Comparison of ENCODE assay signal across 8 cellular contexts in genomic region chr14:105473677-105474477, GRCh38. TPM values are rescaled to one million over a fixed set of nuclear protein-coding genes. Genes with fewer than 3 reads are reported as not detected.
DNase-seq lines count a peak whose midpoint lies in the region; ATAC-seq, FAIRE-seq and TF ChIP-seq lines count a peak whose summit lies in the region.

No MANE protein-coding gene starts in this region.

- peaks cover 5% of the 10 kb centered on the region for H3K27me3 Mint-ChIP-seq in activated CD4-positive, alpha-beta memory T cell treated with anti-CD3 and anti-CD28 coated beads for 36 hours

- CTCF ChIA-PET in activated CD4-positive, alpha-beta memory T cell treated with anti-CD3 and anti-CD28 coated beads for 36 hours (lab: Charles Lee): interaction anchor here (1.0 kb wide), 1 partner anchor 16 kb away, joined by 6 read pairs; no protein-coding TSS in a partner anchor
- CTCF ChIA-PET in HepG2 (lab: Yijun Ruan, JAX; ENCODE audit: low intra/inter-chr PET ratio, low total read pairs): no interaction called here

- no peak for TF ChIP-seq RAD21 in HepG2 (CRISPR knock-in tag; IDR thresholded peaks at IDR 0.05)

- ATAC-seq in HepG2: peak; percentile 2

- 0% methylated on average over 15 of the region's 60 CpGs for WGBS in HepG2 (ENCODE audit: low lambda C conversion rate)

- in situ Hi-C loops in HepG2 (cut with HindIII; ENCODE audit: extremely low pct_ligation_motif_present, low pct_unique_long_range_greater_than_20kb): no loop called here

- H4K20me1 ChIP-seq in HepG2 (ENCODE audit: insufficient read depth, low read length): 0 out of 2 replicates have a peak, but pooled peaks cover 2% of the 10 kb centered on the region

- H3K27me3 ChIP-seq in HepG2 (ENCODE audit: control insufficient read depth in 1 of 2, insufficient read depth in 2 of 2, low read length in 2 of 2): peaks cover 0 to 4% of the 10 kb centered on the region in 2 experiments; a peak in 2 of 5 replicates

- intact Hi-C loops in activated CD4-positive, alpha-beta memory T cell treated with anti-CD3 and anti-CD28 coated beads for 36 hours (cut with micrococcal nuclease): loop anchor here (10.0 kb wide), 1 partner anchor 51 kb away; the partner anchor contains the start of gene TMEM121
- intact Hi-C loops in HepG2 (cut with micrococcal nuclease; ENCODE audit: unreplicated experiment): loop anchor here (2.0 kb wide), 1 partner anchor 15 kb away; no protein-coding TSS in a partner anchor

- H3K36me3 ChIP-seq in HepG2 (replicated peaks in 1 of 2; ENCODE audit: control insufficient read depth in 1 of 2, insufficient read depth in 2 of 2, low read length in 2 of 2): no peaks in the 10 kb centered on the region

- H3K36me3 Mint-ChIP-seq in activated CD4-positive, alpha-beta memory T cell treated with anti-CD3 and anti-CD28 coated beads for 36 hours: no peaks in the 10 kb centered on the region

- no peaks in the 10 kb centered on the region for H3K9me3 ChIP-seq in HepG2 (ENCODE audit: low read length)

- no peaks in the 10 kb centered on the region for H3K9me3 Mint-ChIP-seq in activated CD4-positive, alpha-beta memory T cell treated with anti-CD3 and anti-CD28 coated beads for 36 hours

- H3K4me3 Mint-ChIP-seq in activated CD4-positive, alpha-beta memory T cell treated with anti-CD3 and anti-CD28 coated beads for 36 hours: peak overlapping the region; percentile 23

- H3K27ac ChIP-seq in HepG2 (ENCODE audit: extremely low read length, insufficient read depth, low read length): no peak overlapping the region

- H3K4me3 ChIP-seq in HepG2 (replicated peaks in 1 of 3; ENCODE audit: insufficient read depth in 1 of 3, low read depth in 2 of 3, low read length in 3 of 3): peak overlapping the region; percentile 46 to 83 (median 54); a peak in 4 of 6 replicates

- peaks cover 33% of the 10 kb centered on the region for H3K4me1 ChIP-seq in HepG2 (ENCODE audit: insufficient read depth, low read length)

- DNase-seq in A172 (ENCODE audit: low spot score) (peak; percentile 73), H54 (ENCODE audit: insufficient read length, low spot score) (peak; percentile 99), NCI-H524 (lab: John Stamatoyannopoulos, UW) (peak; percentile 89 to 91), ecto neural progenitor cell (ENCODE audit: low spot score) (peak; percentile 98), HepG2 (ENCODE audit: low spot score) (peak; percentile 77), GM19240 (ENCODE audit: insufficient read length, low spot score) (no peak)
- DNase-seq in activated CD4-positive, alpha-beta memory T cell treated with anti-CD3 and anti-CD28 coated beads for 36 hours: peak; percentile 79
- DNase-seq in stimulated activated CD4-positive, alpha-beta T cell treated with anti-CD3 and anti-CD28 coated beads, TNF-alpha, amount 100 ng/mL, for 4 hours (ENCODE audit: low read depth in 3 of 3): peak in 2 of 3 experiments; percentile 52 to 55

- BruUV-seq in HepG2 (replicated peaks; lab: Mats Ljungman, UMichigan): no TSS peak

- H3K79me2 ChIP-seq in HepG2 (ENCODE audit: insufficient read depth, low read length): no peaks in the 10 kb centered on the region

- H2AFZ ChIP-seq in HepG2 (ENCODE audit: low read length): no peak overlapping the region

- TF ChIP-seq CTCF in HepG2 (CRISPR knock-in tag; IDR thresholded peaks at IDR 0.05): no peak

- FAIRE-seq in H54 (lab: Jason Lieb, UNC): peak; percentile 55
- no peak for FAIRE-seq in HepG2 (lab: Jason Lieb, UNC)

- TF ChIP-seq EP300 in HepG2 (IDR thresholded peaks at IDR 0.05; ENCODE audit: low read depth in 2 of 2, low read length in 2 of 2) (no peak; a peak in 1 of 4 replicates), HepG2 (CRISPR knock-in tag; IDR thresholded peaks at IDR 0.05; ENCODE audit: borderline replicate concordance) (no peak)

- peaks cover 8% of the 10 kb centered on the region for H3K4me1 Mint-ChIP-seq in activated CD4-positive, alpha-beta memory T cell treated with anti-CD3 and anti-CD28 coated beads for 36 hours (ENCODE audit: low read depth)

- no peak overlapping the region for H3K27ac Mint-ChIP-seq in activated CD4-positive, alpha-beta memory T cell treated with anti-CD3 and anti-CD28 coated beads for 36 hours

- TF ChIP-seq POLR2A in H54 (IDR thresholded peaks at IDR 0.05; ENCODE audit: low read depth, low read length) (no peak), HepG2 (IDR thresholded peaks at IDR 0.05; ENCODE audit: insufficient read depth in 1 of 2, low read depth in 2 of 2, low read length in 2 of 2) (no peak)

- peak overlapping the region; percentile 64 for H3K9ac ChIP-seq in HepG2 (ENCODE audit: insufficient read depth, low read depth, low read length)

- peak overlapping the region; percentile 74 for H3K4me2 ChIP-seq in HepG2 (ENCODE audit: low read depth, low read length)

- POLR2A ChIA-PET in activated CD4-positive, alpha-beta memory T cell treated with anti-CD3 and anti-CD28 coated beads for 36 hours (lab: Charles Lee): no interaction called here
- POLR2A ChIA-PET in HepG2 (lab: Yijun Ruan, JAX): no interaction called here

RNA-seq across cellular contexts. Expression of gene CRIP2, which starts 0.7 kb away (rescaled TPM):
- total RNA-seq in A172 (2014; rRNA removed; shearing (Covaris generic)): 195 and 204 TPM in 2 replicates
- total RNA-seq in activated CD4-positive, alpha-beta memory T cell treated with anti-CD3 and anti-CD28 coated beads for 36 hours: 1 to 10 TPM; 2.7 to 2.8 TPM
- 32.1 and 37.9 TPM in 2 replicates for total RNA-seq in HepG2 (2016; rRNA removed; fragmentation: Illumina TruSeq; extraction: Trizol)
- total RNA-seq in HepG2 (2016; cell fraction: cytosol; rRNA removed; fragmentation: Illumina TruSeq; extraction: Trizol; ENCODE audit: low read depth): 22.2 and 30.3 TPM in 2 replicates
- 29.1 and 37.9 TPM in 2 replicates for total RNA-seq in HepG2 (2016; cell fraction: insoluble cytoplasmic fraction; rRNA removed; fragmentation: Illumina TruSeq; extraction: Trizol)
- total RNA-seq in HepG2 (2016; cell fraction: membrane; rRNA removed; fragmentation: Illumina TruSeq; extraction: Trizol): 30.8 and 36.2 TPM in 2 replicates
- 14.7 and 15.4 TPM in 2 replicates for total RNA-seq in HepG2 (2016; cell fraction: nucleus; rRNA removed; fragmentation: Illumina TruSeq; extraction: Trizol)
- 18.0 and 31.6 TPM in 2 replicates for polyA plus RNA-seq in HepG2 (2011; rRNA removed)
- 18.1 and 57.4 TPM in 2 replicates for polyA plus RNA-seq in HepG2 (2011; cell fraction: cytosol; rRNA removed)
- 37.9 and 74.0 TPM in 2 replicates for polyA plus RNA-seq in HepG2 (2011; cell fraction: nucleus; rRNA removed)
- 3.6 and 7.4 TPM in 2 replicates for polyA plus RNA-seq in HepG2 (2012)
- polyA plus RNA-seq in HepG2 (2016; cell fraction: cytosol; fragmentation: Illumina TruSeq; extraction: Trizol; ENCODE audit: low read depth): 34.0 and 41.4 TPM in 2 replicates
- polyA plus RNA-seq in HepG2 (2016; cell fraction: insoluble cytoplasmic fraction; fragmentation: Illumina TruSeq; extraction: Trizol; ENCODE audit: low read depth): 44.2 and 51.5 TPM in 2 replicates
- polyA plus RNA-seq in HepG2 (2016; cell fraction: membrane; fragmentation: Illumina TruSeq; extraction: Trizol; ENCODE audit: low read depth): 41.2 and 43.7 TPM in 2 replicates
- polyA plus RNA-seq in HepG2 (2016; cell fraction: nucleus; fragmentation: Illumina TruSeq; extraction: Trizol; ENCODE audit: insufficient read depth, low read depth): 39.7 and 41.0 TPM in 2 replicates
- polyA minus RNA-seq in HepG2 (2011; rRNA and poly(A)+ RNA removed; ENCODE audit: low replicate concordance): 21.4 and 23.6 TPM in 2 replicates
- polyA minus RNA-seq in HepG2 (2011; cell fraction: cytosol; rRNA and poly(A)+ RNA removed): 8.4 and 15.7 TPM in 2 replicates
- 2.2 and 7.5 TPM in 2 replicates for polyA minus RNA-seq in HepG2 (2011; cell fraction: nucleus; rRNA and poly(A)+ RNA removed)

RNA-seq across cellular contexts. Expression of gene CRIP1, which starts 12.8 kb away (rescaled TPM):
- total RNA-seq in A172 (2014; rRNA removed; shearing (Covaris generic)): 1.5 TPM in 1 of 2 replicates, not detected in the other
- total RNA-seq in activated CD4-positive, alpha-beta memory T cell treated with anti-CD3 and anti-CD28 coated beads for 36 hours: 100 to 1,000 TPM; 390 to 397 TPM
- 53.9 and 59.7 TPM in 2 replicates for total RNA-seq in HepG2 (2016; rRNA removed; fragmentation: Illumina TruSeq; extraction: Trizol)
- 18.2 and 27.4 TPM in 2 replicates for total RNA-seq in HepG2 (2016; cell fraction: cytosol; rRNA removed; fragmentation: Illumina TruSeq; extraction: Trizol; ENCODE audit: low read depth)
- 53.1 and 55.2 TPM in 2 replicates for total RNA-seq in HepG2 (2016; cell fraction: insoluble cytoplasmic fraction; rRNA removed; fragmentation: Illumina TruSeq; extraction: Trizol)
- total RNA-seq in HepG2 (2016; cell fraction: membrane; rRNA removed; fragmentation: Illumina TruSeq; extraction: Trizol): 23.1 and 27.8 TPM in 2 replicates
- total RNA-seq in HepG2 (2016; cell fraction: nucleus; rRNA removed; fragmentation: Illumina TruSeq; extraction: Trizol): 25.3 and 26.5 TPM in 2 replicates
- 59.5 and 62.2 TPM in 2 replicates for polyA plus RNA-seq in HepG2 (2011; rRNA removed)
- 27.8 and 82.6 TPM in 2 replicates for polyA plus RNA-seq in HepG2 (2011; cell fraction: cytosol; rRNA removed)
- 47.3 and 55.5 TPM in 2 replicates for polyA plus RNA-seq in HepG2 (2011; cell fraction: nucleus; rRNA removed)
- 46.4 and 49.2 TPM in 2 replicates for polyA plus RNA-seq in HepG2 (2012)
- 85.4 and 115 TPM in 2 replicates for polyA plus RNA-seq in HepG2 (2016; cell fraction: cytosol; fragmentation: Illumina TruSeq; extraction: Trizol; ENCODE audit: low read depth)
- 142 and 159 TPM in 2 replicates for polyA plus RNA-seq in HepG2 (2016; cell fraction: insoluble cytoplasmic fraction; fragmentation: Illumina TruSeq; extraction: Trizol; ENCODE audit: low read depth)
- polyA plus RNA-seq in HepG2 (2016; cell fraction: membrane; fragmentation: Illumina TruSeq; extraction: Trizol; ENCODE audit: low read depth): 67.3 and 82.2 TPM in 2 replicates
- 136 and 137 TPM in 2 replicates for polyA plus RNA-seq in HepG2 (2016; cell fraction: nucleus; fragmentation: Illumina TruSeq; extraction: Trizol; ENCODE audit: insufficient read depth, low read depth)
- 24.8 and 136 TPM in 2 replicates for polyA minus RNA-seq in HepG2 (2011; rRNA and poly(A)+ RNA removed; ENCODE audit: low replicate concordance)
- polyA minus RNA-seq in HepG2 (2011; cell fraction: cytosol; rRNA and poly(A)+ RNA removed): 20.6 and 28.4 TPM in 2 replicates
- 4.7 and 11.8 TPM in 2 replicates for polyA minus RNA-seq in HepG2 (2011; cell fraction: nucleus; rRNA and poly(A)+ RNA removed)

RNA-seq across cellular contexts. Expression of gene TEDC1, which starts 17.2 kb away (rescaled TPM):
- total RNA-seq in A172 (2014; rRNA removed; shearing (Covaris generic)): 14.1 and 21.9 TPM in 2 replicates
- total RNA-seq in activated CD4-positive, alpha-beta memory T cell treated with anti-CD3 and anti-CD28 coated beads for 36 hours: 10 to 100 TPM; 40.2 to 44.8 TPM
- total RNA-seq in HepG2 (2016; rRNA removed; fragmentation: Illumina TruSeq; extraction: Trizol): 20.7 and 27.4 TPM in 2 replicates
- total RNA-seq in HepG2 (2016; cell fraction: cytosol; rRNA removed; fragmentation: Illumina TruSeq; extraction: Trizol; ENCODE audit: low read depth): 9.2 and 10.3 TPM in 2 replicates
- 21.2 and 28.4 TPM in 2 replicates for total RNA-seq in HepG2 (2016; cell fraction: insoluble cytoplasmic fraction; rRNA removed; fragmentation: Illumina TruSeq; extraction: Trizol)
- 12.9 and 13.8 TPM in 2 replicates for total RNA-seq in HepG2 (2016; cell fraction: membrane; rRNA removed; fragmentation: Illumina TruSeq; extraction: Trizol)
- total RNA-seq in HepG2 (2016; cell fraction: nucleus; rRNA removed; fragmentation: Illumina TruSeq; extraction: Trizol): 15.9 and 16.8 TPM in 2 replicates
- 5.7 and 7.3 TPM in 2 replicates for polyA plus RNA-seq in HepG2 (2011; rRNA removed)
- polyA plus RNA-seq in HepG2 (2011; cell fraction: cytosol; rRNA removed): 4.1 and 10.9 TPM in 2 replicates
- polyA plus RNA-seq in HepG2 (2011; cell fraction: nucleus; rRNA removed): 20.8 and 27.4 TPM in 2 replicates
- 4.5 and 5.0 TPM in 2 replicates for polyA plus RNA-seq in HepG2 (2012)
- polyA plus RNA-seq in HepG2 (2016; cell fraction: cytosol; fragmentation: Illumina TruSeq; extraction: Trizol; ENCODE audit: low read depth): 5.8 and 6.5 TPM in 2 replicates
- 20.9 and 21.6 TPM in 2 replicates for polyA plus RNA-seq in HepG2 (2016; cell fraction: insoluble cytoplasmic fraction; fragmentation: Illumina TruSeq; extraction: Trizol; ENCODE audit: low read depth)
- 9.6 and 10.0 TPM in 2 replicates for polyA plus RNA-seq in HepG2 (2016; cell fraction: membrane; fragmentation: Illumina TruSeq; extraction: Trizol; ENCODE audit: low read depth)
- polyA plus RNA-seq in HepG2 (2016; cell fraction: nucleus; fragmentation: Illumina TruSeq; extraction: Trizol; ENCODE audit: insufficient read depth, low read depth): 36.1 and 37.5 TPM in 2 replicates
- 12.1 and 23.1 TPM in 2 replicates for polyA minus RNA-seq in HepG2 (2011; rRNA and poly(A)+ RNA removed; ENCODE audit: low replicate concordance)
- 2.8 and 5.5 TPM in 2 replicates for polyA minus RNA-seq in HepG2 (2011; cell fraction: cytosol; rRNA and poly(A)+ RNA removed)
- 7.3 and 9.0 TPM in 2 replicates for polyA minus RNA-seq in HepG2 (2011; cell fraction: nucleus; rRNA and poly(A)+ RNA removed)

RNA-seq across cellular contexts. Expression of gene TMEM121, which starts 52.5 kb away (rescaled TPM):
- 9.2 and 11.3 TPM in 2 replicates for total RNA-seq in A172 (2014; rRNA removed; shearing (Covaris generic))
- 10 to 100 TPM in 1 of 2 experiments, 1 to 10 TPM in 1; 9.7 to 10.2 TPM for total RNA-seq in activated CD4-positive, alpha-beta memory T cell treated with anti-CD3 and anti-CD28 coated beads for 36 hours
- 10.8 and 19.0 TPM in 2 replicates for total RNA-seq in HepG2 (2016; rRNA removed; fragmentation: Illumina TruSeq; extraction: Trizol)
- 11.9 and 15.2 TPM in 2 replicates for total RNA-seq in HepG2 (2016; cell fraction: cytosol; rRNA removed; fragmentation: Illumina TruSeq; extraction: Trizol; ENCODE audit: low read depth)
- total RNA-seq in HepG2 (2016; cell fraction: insoluble cytoplasmic fraction; rRNA removed; fragmentation: Illumina TruSeq; extraction: Trizol): 12.1 and 17.9 TPM in 2 replicates
- total RNA-seq in HepG2 (2016; cell fraction: membrane; rRNA removed; fragmentation: Illumina TruSeq; extraction: Trizol): 21.1 and 26.4 TPM in 2 replicates
- total RNA-seq in HepG2 (2016; cell fraction: nucleus; rRNA removed; fragmentation: Illumina TruSeq; extraction: Trizol): 8.8 and 9.1 TPM in 2 replicates
- 6.6 and 10.9 TPM in 2 replicates for polyA plus RNA-seq in HepG2 (2011; rRNA removed)
- 11.8 and 25.5 TPM in 2 replicates for polyA plus RNA-seq in HepG2 (2011; cell fraction: cytosol; rRNA removed)
- 16.5 and 16.6 TPM in 2 replicates for polyA plus RNA-seq in HepG2 (2011; cell fraction: nucleus; rRNA removed)
- polyA plus RNA-seq in HepG2 (2012): 4.0 and 4.3 TPM in 2 replicates
- 8.8 and 9.5 TPM in 2 replicates for polyA plus RNA-seq in HepG2 (2016; cell fraction: cytosol; fragmentation: Illumina TruSeq; extraction: Trizol; ENCODE audit: low read depth)
- 8.7 and 9.4 TPM in 2 replicates for polyA plus RNA-seq in HepG2 (2016; cell fraction: insoluble cytoplasmic fraction; fragmentation: Illumina TruSeq; extraction: Trizol; ENCODE audit: low read depth)
- polyA plus RNA-seq in HepG2 (2016; cell fraction: membrane; fragmentation: Illumina TruSeq; extraction: Trizol; ENCODE audit: low read depth): 13.5 TPM in 2 replicates
- polyA plus RNA-seq in HepG2 (2016; cell fraction: nucleus; fragmentation: Illumina TruSeq; extraction: Trizol; ENCODE audit: insufficient read depth, low read depth): 12.3 and 13.5 TPM in 2 replicates
- 0.82 and 39.5 TPM in 2 replicates for polyA minus RNA-seq in HepG2 (2011; rRNA and poly(A)+ RNA removed; ENCODE audit: low replicate concordance)
- polyA minus RNA-seq in HepG2 (2011; cell fraction: cytosol; rRNA and poly(A)+ RNA removed): 12.8 and 13.8 TPM in 2 replicates
- polyA minus RNA-seq in HepG2 (2011; cell fraction: nucleus; rRNA and poly(A)+ RNA removed): 4.1 and 4.5 TPM in 2 replicates

RNA-seq across cellular contexts. Expression of gene MTA1, which starts 54.2 kb away (rescaled TPM):
- 15.4 and 27.2 TPM in 2 replicates for total RNA-seq in A172 (2014; rRNA removed; shearing (Covaris generic))
- total RNA-seq in activated CD4-positive, alpha-beta memory T cell treated with anti-CD3 and anti-CD28 coated beads for 36 hours: 100 to 1,000 TPM; 107 to 109 TPM
- total RNA-seq in HepG2 (2016; rRNA removed; fragmentation: Illumina TruSeq; extraction: Trizol): 19.1 and 35.2 TPM in 2 replicates
- 56.8 and 63.0 TPM in 2 replicates for total RNA-seq in HepG2 (2016; cell fraction: cytosol; rRNA removed; fragmentation: Illumina TruSeq; extraction: Trizol; ENCODE audit: low read depth)
- total RNA-seq in HepG2 (2016; cell fraction: insoluble cytoplasmic fraction; rRNA removed; fragmentation: Illumina TruSeq; extraction: Trizol): 14.0 and 38.5 TPM in 2 replicates
- 52.7 and 56.0 TPM in 2 replicates for total RNA-seq in HepG2 (2016; cell fraction: membrane; rRNA removed; fragmentation: Illumina TruSeq; extraction: Trizol)
- 47.2 and 51.4 TPM in 2 replicates for total RNA-seq in HepG2 (2016; cell fraction: nucleus; rRNA removed; fragmentation: Illumina TruSeq; extraction: Trizol)
- 85.7 and 85.8 TPM in 2 replicates for polyA plus RNA-seq in HepG2 (2011; rRNA removed)
- 39.0 and 48.4 TPM in 2 replicates for polyA plus RNA-seq in HepG2 (2011; cell fraction: cytosol; rRNA removed)
- polyA plus RNA-seq in HepG2 (2011; cell fraction: nucleus; rRNA removed): 409 and 581 TPM in 2 replicates
- polyA plus RNA-seq in HepG2 (2012): 58.3 and 62.1 TPM in 2 replicates
- polyA plus RNA-seq in HepG2 (2016; cell fraction: cytosol; fragmentation: Illumina TruSeq; extraction: Trizol; ENCODE audit: low read depth): 51.1 and 53.5 TPM in 2 replicates
- polyA plus RNA-seq in HepG2 (2016; cell fraction: insoluble cytoplasmic fraction; fragmentation: Illumina TruSeq; extraction: Trizol; ENCODE audit: low read depth): 36.2 and 45.8 TPM in 2 replicates
- polyA plus RNA-seq in HepG2 (2016; cell fraction: membrane; fragmentation: Illumina TruSeq; extraction: Trizol; ENCODE audit: low read depth): 82.4 and 89.9 TPM in 2 replicates
- polyA plus RNA-seq in HepG2 (2016; cell fraction: nucleus; fragmentation: Illumina TruSeq; extraction: Trizol; ENCODE audit: insufficient read depth, low read depth): 244 and 255 TPM in 2 replicates
- 53.3 and 73.7 TPM in 2 replicates for polyA minus RNA-seq in HepG2 (2011; rRNA and poly(A)+ RNA removed; ENCODE audit: low replicate concordance)
- polyA minus RNA-seq in HepG2 (2011; cell fraction: cytosol; rRNA and poly(A)+ RNA removed): 58.3 and 59.6 TPM in 2 replicates
- polyA minus RNA-seq in HepG2 (2011; cell fraction: nucleus; rRNA and poly(A)+ RNA removed): 88.5 and 90.4 TPM in 2 replicates

Comparison
In these comparisons a context has a peak if more than half of its experiments do, and no peak if none do; other contexts are left out.
1. RNA of gene CRIP2, which starts 0.7 kb away (total RNA-seq): 195 to 204 TPM in A172 and 14.7 to 37.9 TPM in HepG2; 2.7 to 2.8 TPM in activated CD4-positive, alpha-beta memory T cell treated with anti-CD3 and anti-CD28 coated beads for 36 hours; every median in the first group is over 4 times any median in the second.